In the genomic region with DNA sequence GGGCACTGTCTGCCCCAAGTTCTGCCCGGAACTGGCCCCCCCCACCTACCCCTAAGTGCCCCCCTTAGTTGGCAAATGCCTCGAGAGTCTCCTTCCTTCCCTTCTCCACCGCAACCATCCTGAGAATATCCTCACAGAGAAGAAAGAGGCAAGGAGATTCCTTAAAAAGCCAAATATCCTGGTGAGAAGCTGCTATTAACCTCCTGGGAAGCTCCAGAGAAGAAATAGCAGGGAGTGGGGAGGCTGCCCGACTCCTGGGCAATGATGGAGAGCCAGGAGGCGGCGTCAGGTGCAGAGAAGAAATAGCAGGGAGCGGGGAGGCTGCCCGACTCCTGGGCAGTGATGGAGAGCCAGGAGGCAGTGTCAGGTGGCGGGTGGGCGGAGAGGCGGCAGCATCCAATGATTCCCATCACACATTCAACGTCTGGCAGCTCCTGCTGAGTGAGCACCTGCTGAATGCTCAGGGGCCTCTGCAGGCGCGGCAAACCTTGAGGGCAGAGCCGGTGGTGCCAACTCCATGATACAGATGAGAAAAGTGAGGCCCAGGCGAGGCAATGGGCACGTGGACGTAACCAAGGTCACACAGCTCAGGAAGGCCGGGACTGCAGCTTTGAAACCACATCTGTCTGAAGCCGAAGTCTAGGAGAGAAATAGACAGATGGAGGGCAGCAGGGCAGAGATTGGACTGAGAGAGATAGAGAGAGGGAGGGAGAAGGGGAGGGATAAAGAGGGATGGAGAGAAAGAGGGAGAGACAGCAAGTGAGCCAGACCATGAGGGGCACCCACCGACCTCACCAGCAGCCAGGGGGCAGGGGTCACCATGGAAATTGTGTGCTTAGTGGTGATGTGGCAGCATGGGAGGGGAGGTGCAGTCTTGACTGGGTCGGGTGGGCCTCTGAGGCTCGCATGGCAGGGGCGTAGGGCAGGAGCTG, we compare ENCODE assay signal across 18 cellular contexts. TPM values are rescaled to one million over a fixed set of nuclear protein-coding genes. Genes with fewer than 3 reads are reported as not detected.
A peak's percentile ranks its signal among the peaks of the same experiment; 100 is the strongest.
DNase-seq lines count a peak whose midpoint lies in the region; ATAC-seq, FAIRE-seq and TF ChIP-seq lines count a peak whose summit lies in the region.
"Had no signal": no experiment of that assay in that cellular context is flagged by ENCODE, and none has a peak within 500 bp of the region (broad histone marks: within the 10 kb centered on the region; RNA-seq: fewer than 3 reads in every experiment).

No MANE protein-coding gene starts in this region.

- H3K36me3 ChIP-seq in H7 (replicated peaks; ENCODE audit: control insufficient read depth, insufficient read depth, low read length), result no peaks in the 10 kb centered on the region
- H3K36me3 ChIP-seq: BE2C, brain microvascular endothelial cell, left lung had no signal

- TF ChIP-seq CTCF in nephron progenitor cell (IDR thresholded peaks at IDR 0.05), result no peak

- H3K9me3 Mint-ChIP-seq in nephron progenitor cell, result no peaks in the 10 kb centered on the region
- H3K9me3 Mint-ChIP-seq: activated naive CD4-positive, alpha-beta T cell treated with anti-CD3 and anti-CD28 coated beads for 36 hours; T-helper 1 cell treated with Interleukin-12 subunit alpha and Interleukin-12 subunit beta and Interleukin-4 antibody, amounts not matched to agents 30 μg/mL and 1 μg/mL, for 36 hours had no signal

- no peaks in the 10 kb centered on the region for H3K36me3 Mint-ChIP-seq in nephron progenitor cell (ENCODE audit: low read depth)

- DNase-seq in H7 (peak; percentile 91), NCI-H187 treated with DMSO at 0.1 percent for 48 hours (lab: John Stamatoyannopoulos, UW) (peak; percentile 66), NCI-H748 treated with DMSO at 0.1 percent for 48 hours (lab: John Stamatoyannopoulos, UW) (peak; percentile 1), nephron progenitor cell (peak; percentile 40), activated gamma-delta T cell treated with Interleukin-2 at 50 U/mL for 16 hours (no peak), GM19239 (ENCODE audit: insufficient read length, low spot score) (no peak), RPMI8226 (no peak)
- DNase-seq: activated naive CD4-positive, alpha-beta T cell treated with anti-CD3 and anti-CD28 coated beads for 36 hours; BE2C; brain microvascular endothelial cell; Kasumi-1; NCI-H774 had no signal

- H3K27me3 ChIP-seq in H7 (ENCODE audit: control insufficient read depth, insufficient read depth, low read length), result peaks cover 4% of the 10 kb centered on the region

- peaks cover 86% of the 10 kb centered on the region for H3K27me3 Mint-ChIP-seq in nephron progenitor cell (ENCODE audit: low read depth, poor library complexity)

- H3K4me1 Mint-ChIP-seq in nephron progenitor cell, result peaks cover 21% of the 10 kb centered on the region

- no peak overlapping the region for H3K27ac Mint-ChIP-seq in nephron progenitor cell
- H3K27ac Mint-ChIP-seq: activated naive CD4-positive, alpha-beta T cell treated with anti-CD3 and anti-CD28 coated beads for 36 hours; T-helper 1 cell treated with Interleukin-12 subunit alpha and Interleukin-12 subunit beta and Interleukin-4 antibody, amounts not matched to agents 30 μg/mL and 1 μg/mL, for 36 hours had no signal

- ATAC-seq in HG03025 (IDR thresholded peaks at IDR 0.05; ENCODE audit: low FRiP score, unreplicated experiment), result no peak
- ATAC-seq: activated CD4-positive, CD25-positive, alpha-beta regulatory T cell treated with anti-CD3 and anti-CD28 coated beads, Interleukin-2, amount 50 U/mL, for 24 hours; left lung; Right ventricle myocardium inferior had no signal

- H3K4me3 Mint-ChIP-seq in nephron progenitor cell, result no peak overlapping the region
- H3K4me3 Mint-ChIP-seq: activated naive CD4-positive, alpha-beta T cell treated with anti-CD3 and anti-CD28 coated beads for 36 hours; T-helper 1 cell treated with Interleukin-12 subunit alpha and Interleukin-12 subunit beta and Interleukin-4 antibody, amounts not matched to agents 30 μg/mL and 1 μg/mL, for 36 hours had no signal

- H3K4me3 ChIP-seq in H7 (ENCODE audit: insufficient read depth, low read depth, low read length), result no peak overlapping the region
- H3K4me3 ChIP-seq: left lung had no signal

- FAIRE-seq in GM19239 (lab: Jason Lieb, UNC), result no peak

RNA-seq across cellular contexts. Expression of a gene that starts 58.3 kb away (rescaled TPM):
- total RNA-seq in H7 (2014; rRNA removed; shearing (Covaris generic)), result not detected in 2 replicates
- total RNA-seq: myocyte had no signal

Comparison
In these comparisons a context has a peak if more than half of its experiments do, and no peak if none do; other contexts are left out.
1. DNase-seq: peak in H7 (single experiment), NCI-H187 treated with DMSO at 0.1 percent for 48 hours (single experiment), NCI-H748 treated with DMSO at 0.1 percent for 48 hours (single experiment) and nephron progenitor cell (single experiment); none in activated gamma-delta T cell treated with Interleukin-2 at 50 U/mL for 16 hours (single experiment), GM19239 (single experiment) and RPMI8226 (single experiment).